Comparison of ENCODE assay signal across 23 cellular contexts in the genomic region with DNA sequence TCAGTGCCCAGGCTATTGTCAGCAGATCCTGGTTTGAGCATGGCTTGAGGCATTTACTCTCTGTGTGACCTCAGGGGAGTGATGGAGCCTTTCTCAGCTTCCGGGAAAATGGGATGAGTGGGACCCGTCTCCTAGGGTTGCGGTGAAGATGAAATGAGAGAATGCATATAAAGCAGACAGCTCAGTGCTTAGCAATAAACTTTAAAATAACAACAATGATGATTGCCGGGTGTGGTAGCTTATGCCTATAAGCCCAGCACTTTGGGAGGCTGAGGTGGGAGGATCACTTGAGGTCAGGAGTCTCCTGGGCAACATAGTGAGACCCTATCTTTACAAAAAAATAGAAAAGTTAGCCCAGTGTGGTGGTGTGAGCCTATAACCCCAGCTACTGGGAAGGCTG.
"Had no signal": no experiment of that assay in that cellular context is flagged by ENCODE, and none has a peak within 500 bp of the region (broad histone marks: within the 10 kb centered on the region; RNA-seq: fewer than 3 reads in every experiment).

No MANE protein-coding gene starts in this region.

- H3K4me2 ChIP-seq: smooth muscle cell had no signal

- H3K27me3 ChIP-seq: cardiac muscle cell, colonic mucosa, right atrium auricular region, suprapubic skin, tibial artery had no signal

- H3K4me1 Mint-ChIP-seq: natural killer cell, WTC11 had no signal

- DNase-seq: activated CD4-positive, alpha-beta T cell treated with anti-CD3 and anti-CD28 coated beads, Interleukin-2, amount 50 U/mL, for 1 hour; activated CD8-positive, alpha-beta T cell treated with anti-CD3 and anti-CD28 coated beads for 36 hours; activated T-cell treated with anti-CD3 and anti-CD28 coated beads, Interleukin-2, amount 50 U/mL, for 48 hours; anterior cingulate cortex; cerebellar nuclear complex; colonic mucosa; effector CD8-positive, alpha-beta T cell; left ventricle myocardium inferior; natural killer cell; stimulated activated CD4-positive, alpha-beta T cell treated with anti-CD3 and anti-CD28 coated beads, Interleukin-1b, Interleukin-23, amount 100 ng/mL, for 48 hours; stimulated activated CD4-positive, alpha-beta T cell treated with anti-CD3 and anti-CD28 coated beads, Interleukin-4, amount 100 ng/mL, for 4 hours; stimulated activated CD8-positive, alpha-beta memory T cell treated with anti-CD3 and anti-CD28 coated beads, Interleukin-4, amount 100 ng/mL, for 48 hours; stimulated activated naive CD4-positive, alpha-beta T cell; T-helper 17 cell; tibial artery had no signal

- H3K4me3 ChIP-seq: cardiac muscle cell, colonic mucosa, left ventricle myocardium inferior, right atrium auricular region, smooth muscle cell, suprapubic skin, tibial artery had no signal

- H3K9me3 ChIP-seq: colonic mucosa, left ventricle myocardium inferior, right atrium auricular region, suprapubic skin, tibial artery had no signal

- H3K4me3 Mint-ChIP-seq: activated CD8-positive, alpha-beta T cell treated with anti-CD3 and anti-CD28 coated beads for 36 hours; activated naive CD8-positive, alpha-beta T cell; brain; natural killer cell; T-helper 17 cell; WTC11 had no signal

- H3K4me1 ChIP-seq: colonic mucosa, right atrium auricular region, tibial artery had no signal

- H3K36me3 ChIP-seq: cardiac muscle cell, colonic mucosa, left ventricle myocardium inferior, right atrium auricular region, suprapubic skin, tibial artery had no signal

- H3K27ac Mint-ChIP-seq: activated CD8-positive, alpha-beta T cell treated with anti-CD3 and anti-CD28 coated beads for 36 hours; activated naive CD8-positive, alpha-beta T cell; activated T-helper 2 cell treated with anti-CD3 and anti-CD28 coated beads, Interferon-gamma antibody, Interleukin-2, Interleukin-4, amounts not matched to agents 10 μg/mL and 5 μg/mL and 100 μg/mL, durations not matched to agents 14 hours and 24 hours and 36 hours; natural killer cell; T-helper 17 cell; WTC11 had no signal

- H3K27me3 Mint-ChIP-seq: activated CD8-positive, alpha-beta T cell treated with anti-CD3 and anti-CD28 coated beads for 36 hours; brain; T-helper 17 cell had no signal

- H3K36me3 Mint-ChIP-seq: activated naive CD8-positive, alpha-beta T cell; natural killer cell; WTC11 had no signal

- H3K9me3 Mint-ChIP-seq: activated CD8-positive, alpha-beta T cell treated with anti-CD3 and anti-CD28 coated beads for 36 hours; activated T-helper 2 cell treated with anti-CD3 and anti-CD28 coated beads, Interferon-gamma antibody, Interleukin-2, Interleukin-4, amounts not matched to agents 10 μg/mL and 5 μg/mL and 100 μg/mL, durations not matched to agents 14 hours and 24 hours and 36 hours; natural killer cell; WTC11 had no signal

- H3K27ac ChIP-seq: cardiac muscle cell, colonic mucosa, left ventricle myocardium inferior, right atrium auricular region, suprapubic skin, tibial artery had no signal
